In the genomic region with DNA sequence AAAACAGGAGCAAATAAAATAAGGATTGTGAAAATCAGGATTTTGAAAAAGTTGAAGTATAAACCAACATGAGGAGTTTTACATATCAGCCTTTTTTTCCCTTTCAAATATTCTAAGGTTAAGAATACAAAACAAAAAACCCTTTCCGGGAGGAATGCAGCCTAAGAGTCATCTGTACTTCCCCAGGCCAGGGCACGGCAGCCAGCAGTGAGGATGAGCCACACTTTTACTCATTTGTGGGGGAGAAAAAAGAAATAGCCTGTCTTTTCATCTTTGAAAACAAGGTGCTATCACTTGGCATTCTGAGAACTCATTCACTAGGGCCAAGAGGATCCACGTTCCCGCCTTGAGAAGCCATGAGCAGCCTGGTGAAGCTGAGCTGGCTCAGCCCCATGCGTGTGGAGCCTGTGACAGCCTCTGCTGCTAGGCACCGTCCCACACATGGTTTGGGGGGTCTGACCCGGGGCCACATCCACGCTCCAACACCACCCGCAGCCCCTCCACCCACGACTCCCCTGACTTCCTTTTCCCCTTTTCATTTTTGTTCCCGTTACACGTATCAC, we compare ENCODE assay signal across 15 cellular contexts. TPM values are rescaled to one million over a fixed set of nuclear protein-coding genes. Genes with fewer than 3 reads are reported as not detected.
DNase-seq lines count a peak whose midpoint lies in the region; ATAC-seq and TF ChIP-seq lines count a peak whose summit lies in the region.
"Had no signal": no experiment of that assay in that cellular context is flagged by ENCODE, and none has a peak within 500 bp of the region (broad histone marks: within the 10 kb centered on the region; RNA-seq: fewer than 3 reads in every experiment).

No MANE protein-coding gene starts in this region.

- TF ChIP-seq POLR2A in breast epithelium (IDR thresholded peaks at IDR 0.05), result no peak

- H3K27me3 ChIP-seq in H7 (ENCODE audit: control insufficient read depth, insufficient read depth, low read length), result peaks cover 24% of the 10 kb centered on the region
- H3K27me3 ChIP-seq in ascending aorta, result no peaks in the 10 kb centered on the region
- no peaks in the 10 kb centered on the region for H3K27me3 ChIP-seq in kidney epithelial cell (ENCODE audit: control insufficient read depth, insufficient read depth, low read length)
- H3K27me3 ChIP-seq in breast epithelium, result no peaks in the 10 kb centered on the region
- H3K27me3 ChIP-seq: BLaER1, colonic mucosa, tibial nerve had no signal

- TF ChIP-seq CTCF in ascending aorta (IDR thresholded peaks at IDR 0.05) (no peak), kidney epithelial cell (IDR thresholded peaks at IDR 0.05; ENCODE audit: insufficient read depth, low read length, poor library complexity, severe bottlenecking) (no peak), breast epithelium (IDR thresholded peaks at IDR 0.05) (no peak)

- peak; percentile 64 for DNase-seq in AG20443 (ENCODE audit: low spot score)
- DNase-seq in H7, result peak; percentile 68
- peak in 1 of 2 donors; percentile 52 for DNase-seq in ascending aorta (ENCODE audit: low spot score in 2 of 2)
- peak; percentile 2 for DNase-seq in kidney epithelial cell (ENCODE audit: low read depth)
- no peak for DNase-seq in NCI-H526 treated with DMSO at 0.1 percent for 48 hours (lab: John Stamatoyannopoulos, UW)
- no peak for DNase-seq in breast epithelium (ENCODE audit: low spot score in 2 of 2)
- DNase-seq: colonic mucosa; NCI-H1048; retina; stimulated activated CD4-positive, alpha-beta T cell treated with anti-CD3 and anti-CD28 coated beads, Interleukin-1b, Interleukin-23, amount 100 ng/mL, for 48 hours had no signal

- ATAC-seq in HG03432 (IDR thresholded peaks at IDR 0.05; ENCODE audit: unreplicated experiment) (no peak), GM19452 (IDR thresholded peaks at IDR 0.05; ENCODE audit: unreplicated experiment) (no peak)

- H3K9me3 ChIP-seq in ascending aorta (no peaks in the 10 kb centered on the region), breast epithelium (no peaks in the 10 kb centered on the region)
- H3K9me3 ChIP-seq: BLaER1, colonic mucosa, tibial nerve had no signal

- intact Hi-C loops in ascending aorta (cut with DNase I) (loop anchor here (5.0 kb wide), 1 partner anchor 46 kb away; no protein-coding TSS in a partner anchor), breast epithelium (cut with DNase I; ENCODE audit: low total_unique reads) (no loop called here)

- H3K27ac ChIP-seq in ascending aorta, result peak overlapping the region; percentile 57 to 66
- no peak overlapping the region for H3K27ac ChIP-seq in breast epithelium
- H3K27ac ChIP-seq: BLaER1, colonic mucosa, SK-N-MC, tibial nerve had no signal

- H3K4me1 ChIP-seq in ascending aorta (peaks cover 2 to 7% of the 10 kb centered on the region in 2 donors), breast epithelium (no peaks in the 10 kb centered on the region)
- H3K4me1 ChIP-seq: BLaER1, colonic mucosa had no signal

- no peak overlapping the region for H3K4me3 ChIP-seq in H7 (ENCODE audit: insufficient read depth, low read depth, low read length)
- H3K4me3 ChIP-seq in ascending aorta, result no peak overlapping the region
- no peak overlapping the region for H3K4me3 ChIP-seq in kidney epithelial cell (ENCODE audit: low read depth, low read length)
- H3K4me3 ChIP-seq in breast epithelium, result no peak overlapping the region
- H3K4me3 ChIP-seq: BLaER1, colonic mucosa, SK-N-MC, tibial nerve had no signal

- H3K36me3 ChIP-seq in H7 (replicated peaks; ENCODE audit: control insufficient read depth, insufficient read depth, low read length) (no peaks in the 10 kb centered on the region), ascending aorta (no peaks in the 10 kb centered on the region), kidney epithelial cell (ENCODE audit: control insufficient read depth, insufficient read depth, low read length) (no peaks in the 10 kb centered on the region), breast epithelium (no peaks in the 10 kb centered on the region)
- H3K36me3 ChIP-seq: BLaER1, colonic mucosa had no signal

RNA-seq across cellular contexts. Expression of a gene that starts 11.2 kb away (rescaled TPM):
- 5.5 and 7.3 TPM in 2 replicates for total RNA-seq in H7 (2014; rRNA removed; shearing (Covaris generic))
- not detected for total RNA-seq in ascending aorta
- 0.14 and 1.3 TPM in 2 replicates for total RNA-seq in kidney epithelial cell
- 1 to 10 TPM in 2 of 3 donors, under 1 TPM in 1; 0.98 to 3.2 (median 1.3) TPM for total RNA-seq in breast epithelium

Comparison
In these comparisons a context has a peak if more than half of its experiments do, and no peak if none do; other contexts are left out.
1. DNase-seq: peak in AG20443 (single experiment), H7 (single experiment) and kidney epithelial cell (single experiment); none in NCI-H526 treated with DMSO at 0.1 percent for 48 hours (single experiment) and breast epithelium (0 of 2).
2. H3K27ac ChIP-seq: peak in ascending aorta (2 of 2); none in breast epithelium (0 of 2).